9 cellular contexts compared by ENCODE assay signal in the genomic region with DNA sequence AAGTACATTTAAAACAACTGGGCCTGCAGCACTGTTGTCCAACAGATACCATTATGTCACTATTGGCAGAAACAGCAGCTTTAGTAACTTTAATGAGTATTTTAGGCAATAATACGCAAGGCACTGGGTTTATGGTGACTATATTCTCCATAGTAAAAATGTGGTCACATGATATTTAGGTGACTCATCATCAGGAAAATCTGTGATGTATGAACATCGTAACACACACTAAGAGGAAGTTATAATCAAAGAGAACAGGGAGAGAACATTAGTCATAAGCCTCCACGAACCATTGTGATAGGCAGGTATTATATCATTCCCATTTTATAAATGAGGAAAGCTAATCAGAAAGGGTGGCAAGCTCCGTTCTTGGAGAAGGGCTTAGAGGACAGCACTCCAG. TPM values are rescaled to one million over a fixed set of nuclear protein-coding genes. Genes with fewer than 3 reads are reported as not detected.
A peak's percentile ranks its signal among the peaks of the same experiment; 100 is the strongest.
DNase-seq lines count a peak whose midpoint lies in the region; ATAC-seq and TF ChIP-seq lines count a peak whose summit lies in the region.
"Had no signal": no experiment of that assay in that cellular context is flagged by ENCODE, and none has a peak within 500 bp of the region (broad histone marks: within the 10 kb centered on the region; RNA-seq: fewer than 3 reads in every experiment).

No MANE protein-coding gene starts in this region.

- peak overlapping the region; percentile 21 for H3K4me2 ChIP-seq in smooth muscle cell

- no peak overlapping the region for H3K4me3 ChIP-seq in RWPE2 (ENCODE audit: severe bottlenecking)
- H3K4me3 ChIP-seq in smooth muscle cell = no peak overlapping the region

- H3K4me1 ChIP-seq in RWPE2 (ENCODE audit: insufficient read depth, poor library complexity, severe bottlenecking) (peaks cover 14% of the 10 kb centered on the region), foreskin keratinocyte (no peaks in the 10 kb centered on the region), smooth muscle cell (ENCODE audit: low read depth) (no peaks in the 10 kb centered on the region)

- H3K27ac ChIP-seq in RWPE2 (ENCODE audit: poor library complexity, severe bottlenecking) (peak overlapping the region; percentile 43), foreskin keratinocyte (peak overlapping the region; percentile 26), smooth muscle cell (ENCODE audit: low read depth) (peak overlapping the region; percentile 66)
- H3K27ac ChIP-seq: WERI-Rb-1 had no signal

- H3K36me3 ChIP-seq in RWPE2 (ENCODE audit: low read depth) (peaks cover 20% of the 10 kb centered on the region), smooth muscle cell (ENCODE audit: low read depth) (no peaks in the 10 kb centered on the region)
- H3K36me3 ChIP-seq: WERI-Rb-1 had no signal

- peak; percentile 14 for DNase-seq in NCI-H2196 (lab: John Stamatoyannopoulos, UW; ENCODE audit: unreplicated experiment)
- no peak for DNase-seq in NCI-H2196 treated with DMSO at 0.1 percent for 48 hours (lab: John Stamatoyannopoulos, UW; ENCODE audit: unreplicated experiment)
- no peak for DNase-seq in RWPE2 (ENCODE audit: low spot score)
- peak; percentile 35 to 73 for DNase-seq in foreskin keratinocyte
- no peak for DNase-seq in smooth muscle cell (lab: John Stamatoyannopoulos, UW; ENCODE audit: unreplicated experiment)
- DNase-seq in mesenteric fat pad (ENCODE audit: low spot score) = no peak
- no peak for DNase-seq in GM19238 (ENCODE audit: insufficient read length, low spot score)
- DNase-seq: WERI-Rb-1 had no signal

- no peaks in the 10 kb centered on the region for H3K9me3 ChIP-seq in RWPE2 (ENCODE audit: severe bottlenecking)
- no peaks in the 10 kb centered on the region for H3K9me3 ChIP-seq in smooth muscle cell (replicated peaks; ENCODE audit: low read depth)

- TF ChIP-seq CTCF in RWPE2 (IDR thresholded peaks at IDR 0.05; ENCODE audit: poor library complexity, severe bottlenecking) (no peak), foreskin keratinocyte (conservative IDR thresholded peaks at IDR 0.05) (no peak), smooth muscle cell (IDR thresholded peaks at IDR 0.05; ENCODE audit: borderline replicate concordance, insufficient read depth, poor library complexity, severe bottlenecking) (no peak)

- no peak overlapping the region for H2AFZ ChIP-seq in smooth muscle cell (ENCODE audit: low read depth)

- H3F3A ChIP-seq in smooth muscle cell (ENCODE audit: low read depth) = no peaks in the 10 kb centered on the region

- ATAC-seq in RWPE2 (ENCODE audit: low read depth) = peak; percentile 97
- peak; percentile 99 for ATAC-seq in foreskin keratinocyte
- no peak for ATAC-seq in GM21423 (IDR thresholded peaks at IDR 0.05; ENCODE audit: unreplicated experiment)

- H3K27me3 ChIP-seq in RWPE2 (ENCODE audit: insufficient read depth, poor library complexity, severe bottlenecking) (no peaks in the 10 kb centered on the region), foreskin keratinocyte (no peaks in the 10 kb centered on the region), smooth muscle cell (ENCODE audit: low read depth) (no peaks in the 10 kb centered on the region)

- 37% methylated on average over 4 of the region's 4 CpGs for WGBS in smooth muscle cell (ENCODE audit: low lambda C conversion rate)

- no peak overlapping the region for H3K9ac ChIP-seq in smooth muscle cell (ENCODE audit: low read depth)

- H4K20me1 ChIP-seq in smooth muscle cell (ENCODE audit: low read depth) = peaks cover 85% of the 10 kb centered on the region

- peaks cover 75% of the 10 kb centered on the region for H3K79me2 ChIP-seq in smooth muscle cell (ENCODE audit: low read depth)

RNA-seq across cellular contexts. Expression of a gene that starts 36.9 kb away (rescaled TPM):
- 9.9 and 12.3 TPM in 2 replicates for total RNA-seq in foreskin keratinocyte
- 1.5 and 1.9 TPM in 2 replicates for polyA plus RNA-seq in foreskin keratinocyte
- total RNA-seq in smooth muscle cell = 15.1 and 22.3 TPM in 2 replicates
- polyA plus RNA-seq in smooth muscle cell = 6.8 and 8.5 TPM in 2 replicates
- 79.6 TPM for total RNA-seq in mesenteric fat pad

Comparison
In these comparisons a context has a peak if more than half of its experiments do, and no peak if none do; other contexts are left out.
1. DNase-seq: peak in NCI-H2196 (single experiment) and foreskin keratinocyte (2 of 2); none in NCI-H2196 treated with DMSO at 0.1 percent for 48 hours (single experiment), RWPE2 (single experiment), smooth muscle cell (single experiment), mesenteric fat pad (single experiment) and GM19238 (single experiment).
2. Peak in every context shown above with its lines, with median percentiles within 50 percentile points of each other: H3K27ac ChIP-seq.